16 cellular contexts compared by ENCODE assay signal in genomic region chr20:9388826-9389187, GRCh38.
DNase-seq lines count a peak whose midpoint lies in the region; ATAC-seq, FAIRE-seq and TF ChIP-seq lines count a peak whose summit lies in the region.
"Had no signal": no experiment of that assay in that cellular context is flagged by ENCODE, and none has a peak within 500 bp of the region (broad histone marks: within the 10 kb centered on the region; RNA-seq: fewer than 3 reads in every experiment).

No MANE protein-coding gene starts in this region.

- peaks cover 67% of the 10 kb centered on the region for H3K4me1 ChIP-seq in KMS-11 (ENCODE audit: low read depth, poor library complexity, severe bottlenecking)
- H3K4me1 ChIP-seq: BE2C had no signal

- no peaks in the 10 kb centered on the region for H3K36me3 ChIP-seq in KMS-11 (ENCODE audit: insufficient read depth)

- peak overlapping the region; percentile 52 for H3K4me2 ChIP-seq in KMS-11

- no peak overlapping the region for H2AFZ ChIP-seq in KMS-11 (ENCODE audit: low read depth)

- H4K20me1 ChIP-seq in KMS-11 (ENCODE audit: insufficient read depth) = no peaks in the 10 kb centered on the region

- peak overlapping the region; percentile 87 for H3K27ac ChIP-seq in KMS-11

- H3K4me3 ChIP-seq in KMS-11 (IDR thresholded peaks at IDR 0.05; ENCODE audit: insufficient read depth, low read depth, low read length) = no peak overlapping the region

- TF ChIP-seq CTCF in KMS-11 (conservative IDR thresholded peaks at IDR 0.05; ENCODE audit: low read depth, low read length) (no peak), D721Med (IDR thresholded peaks at IDR 0.05; ENCODE audit: insufficient read depth, missing control alignments) (no peak)

- no peaks in the 10 kb centered on the region for H3K27me3 ChIP-seq in KMS-11 (ENCODE audit: insufficient read depth, low read depth)
- H3K27me3 ChIP-seq: BE2C had no signal

- DNase-seq in amniotic epithelial cell (ENCODE audit: low read depth) = peak; percentile 24
- DNase-seq in iris pigment epithelial cell (ENCODE audit: low read depth) = peak; percentile 34
- DNase-seq in amygdala (lab: John Stamatoyannopoulos, UW) = no peak
- no peak for DNase-seq in D721Med (ENCODE audit: insufficient read length, low spot score)
- DNase-seq: BE2C; C1 segment of cervical spinal cord; CD4-positive, CD25-positive, alpha-beta regulatory T cell; CD8-positive, alpha-beta memory T cell; COR-L47; H9 had no signal

- H3K9ac ChIP-seq in KMS-11 = peak overlapping the region; percentile 26; the same call in 1 of the 2 replicates

- ATAC-seq in HG02885 (IDR thresholded peaks at IDR 0.05; ENCODE audit: poor library complexity, unreplicated experiment) = no peak

- H3K79me2 ChIP-seq in KMS-11 (ENCODE audit: insufficient read depth, low read depth) = no peaks in the 10 kb centered on the region

- no peak for FAIRE-seq in D721Med (lab: Jason Lieb, UNC)
- FAIRE-seq: G401.6, GM12891, GM19239, H1 had no signal

Comparison
In these comparisons a context has a peak if more than half of its experiments do, and no peak if none do; other contexts are left out.
1. DNase-seq: peak in amniotic epithelial cell (single experiment) and iris pigment epithelial cell (single experiment); none in amygdala (0 of 56) and D721Med (single experiment).